ENCODE assay signal across 8 cellular contexts in genomic region chr1:229579101-229579651, GRCh38. TPM values are rescaled to one million over a fixed set of nuclear protein-coding genes. Genes with fewer than 3 reads are reported as not detected.
A peak's percentile ranks its signal among the peaks of the same experiment; 100 is the strongest.
DNase-seq lines count a peak whose midpoint lies in the region; FAIRE-seq and TF ChIP-seq lines count a peak whose summit lies in the region.

No MANE protein-coding gene starts in this region.

- no peaks in the 10 kb centered on the region for H3K9me3 Mint-ChIP-seq in osteocyte (ENCODE audit: unreplicated experiment)

- no peak for TF ChIP-seq CTCF in GM20000 (IDR thresholded peaks at IDR 0.05; ENCODE audit: extremely low read depth, missing control alignments)
- TF ChIP-seq CTCF in osteocyte (IDR thresholded peaks at IDR 0.05) = no peak

- FAIRE-seq in urothelium cell line (lab: Jason Lieb, UNC) = no peak

- H3K36me3 Mint-ChIP-seq in osteocyte (ENCODE audit: unreplicated experiment) = no peaks in the 10 kb centered on the region

- H3K27ac Mint-ChIP-seq in osteocyte (ENCODE audit: unreplicated experiment) = peak overlapping the region; percentile 70

- H3K4me3 Mint-ChIP-seq in osteocyte (ENCODE audit: unreplicated experiment) = peak overlapping the region; percentile 34

- peaks cover 23% of the 10 kb centered on the region for H3K4me1 Mint-ChIP-seq in osteocyte (ENCODE audit: unreplicated experiment)

- H3K27me3 Mint-ChIP-seq in osteocyte (ENCODE audit: unreplicated experiment) = no peaks in the 10 kb centered on the region

- DNase-seq in AG20443 (ENCODE audit: low spot score) = peak; percentile 35
- DNase-seq in GM20000 (ENCODE audit: low spot score) = peak; percentile 59
- DNase-seq in KG1 (lab: John Stamatoyannopoulos, UW) = peak; percentile 49
- DNase-seq in RPMI8226 = peak; percentile 94
- DNase-seq in fibroblast of gingiva (ENCODE audit: low read depth) = peak; percentile 10
- DNase-seq in osteocyte (ENCODE audit: extremely low spot score, unreplicated experiment) = peak; percentile 83
- DNase-seq in urothelium cell line (ENCODE audit: low spot score) = no peak
- DNase-seq in DMS114 treated with DMSO at 0.1 percent for 48 hours (lab: John Stamatoyannopoulos, UW; ENCODE audit: unreplicated experiment) = no peak

RNA-seq across cellular contexts. Expression of gene ABCB10, which starts 20.7 kb away (rescaled TPM):
- total RNA-seq in osteocyte = 20.1 and 20.2 TPM in 2 replicates

RNA-seq across cellular contexts. Expression of gene TAF5L, which starts 46.7 kb away (rescaled TPM):
- 18.3 and 18.4 TPM in 2 replicates for total RNA-seq in osteocyte

RNA-seq across cellular contexts. Expression of gene URB2, which starts 46.9 kb away (rescaled TPM):
- total RNA-seq in osteocyte = 11.1 and 11.5 TPM in 2 replicates

Comparison
In these comparisons a context has a peak if more than half of its experiments do, and no peak if none do; other contexts are left out.
1. DNase-seq: peak in AG20443 (single experiment), GM20000 (single experiment), KG1 (single experiment), RPMI8226 (single experiment), fibroblast of gingiva (single experiment) and osteocyte (single experiment); none in urothelium cell line (single experiment) and DMS114 treated with DMSO at 0.1 percent for 48 hours (single experiment).